In the genomic region with DNA sequence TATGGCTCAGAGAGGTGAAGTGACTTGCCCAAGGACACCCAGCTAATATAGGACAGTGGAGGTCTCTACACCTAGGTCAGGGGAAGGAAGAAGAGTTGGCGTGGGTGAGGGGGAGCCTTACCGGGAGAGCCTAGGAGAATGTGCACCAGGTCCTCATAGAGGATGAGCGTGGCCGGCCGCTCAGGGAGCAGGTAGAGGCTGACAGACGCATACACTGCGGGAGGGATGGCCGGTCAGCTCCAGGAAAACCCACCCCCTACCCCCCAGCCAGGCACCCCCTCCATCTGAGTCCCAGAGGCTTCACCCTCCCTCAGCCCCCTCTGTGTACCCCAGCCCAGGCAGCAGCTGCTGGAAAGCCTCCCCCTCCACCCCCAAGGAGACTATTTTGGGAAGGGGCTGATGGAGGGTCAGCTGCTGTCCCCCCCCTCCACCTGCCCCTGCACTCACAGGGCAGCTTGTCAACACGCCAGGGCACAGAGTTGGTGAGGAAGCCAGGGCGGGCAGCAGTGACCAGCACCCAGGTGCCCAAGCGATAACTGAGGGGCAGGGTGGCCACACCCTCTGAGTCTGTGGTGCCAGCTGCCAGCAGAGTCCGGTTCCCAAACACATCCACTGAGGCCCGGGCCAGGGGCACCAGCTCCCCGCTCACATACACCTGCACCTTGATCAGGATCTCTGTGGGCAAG, we compare ENCODE assay signal across 16 cellular contexts. TPM values are rescaled to one million over a fixed set of nuclear protein-coding genes. Genes with fewer than 3 reads are reported as not detected.
"Had no signal": no experiment of that assay in that cellular context is flagged by ENCODE, and none has a peak within 500 bp of the region (broad histone marks: within the 10 kb centered on the region; RNA-seq: fewer than 3 reads in every experiment).

No MANE protein-coding gene starts in this region.

- H3K9me3 ChIP-seq: heart left ventricle, prostate gland, right atrium auricular region, tibial artery, uterus had no signal

- H3K4me3 Mint-ChIP-seq: activated naive CD8-positive, alpha-beta T cell treated with anti-CD3 and anti-CD28 coated beads for 36 hours; activated T-helper 1 cell treated with anti-CD3 and anti-CD28 coated beads, Interleukin-12 subunit alpha, Interleukin-12 subunit beta, Interleukin-2, Interleukin-4 antibody, amounts not matched to agents 30 ng/mL and 10 ng/mL and 1 ng/mL, durations not matched to agents 14 hours and 24 hours and 36 hours; memory B cell had no signal

- H3K27ac Mint-ChIP-seq: activated naive CD8-positive, alpha-beta T cell treated with anti-CD3 and anti-CD28 coated beads for 36 hours; activated T-helper 1 cell treated with anti-CD3 and anti-CD28 coated beads, Interleukin-12 subunit alpha, Interleukin-12 subunit beta, Interleukin-2, Interleukin-4 antibody, amounts not matched to agents 30 ng/mL and 10 ng/mL and 1 ng/mL, durations not matched to agents 14 hours and 24 hours and 36 hours had no signal

- H3K27me3 ChIP-seq: right atrium auricular region, uterus had no signal

- ATAC-seq: heart left ventricle; naive thymus-derived CD8-positive, alpha-beta T cell; stimulated activated naive CD8-positive, alpha-beta T cell treated with anti-CD3 and anti-CD28 coated beads, Interleukin-15, Interleukin-2, amounts not matched to agents 100 U/mL and 50 U/mL, for 24 hours had no signal

- H3K4me1 ChIP-seq: prostate gland had no signal

- H3K27ac ChIP-seq: coronary artery, heart left ventricle, prostate gland, right atrium auricular region, tibial artery, uterus had no signal

- H3K9me3 Mint-ChIP-seq: activated naive CD8-positive, alpha-beta T cell treated with anti-CD3 and anti-CD28 coated beads for 36 hours; activated T-helper 1 cell treated with anti-CD3 and anti-CD28 coated beads, Interleukin-12 subunit alpha, Interleukin-12 subunit beta, Interleukin-2, Interleukin-4 antibody, amounts not matched to agents 30 ng/mL and 10 ng/mL and 1 ng/mL, durations not matched to agents 14 hours and 24 hours and 36 hours; memory B cell; naive thymus-derived CD8-positive, alpha-beta T cell had no signal

- DNase-seq: activated CD4-positive, alpha-beta T cell treated with anti-CD3 and anti-CD28 coated beads, Interleukin-2, amount 50 U/mL, for 48 hours; activated gamma-delta T cell treated with Interleukin-2 at 50 U/mL for 16 hours; activated naive CD8-positive, alpha-beta T cell treated with anti-CD3 and anti-CD28 coated beads for 36 hours; activated T-cell treated with anti-CD3 and anti-CD28 coated beads for 4 hours; amniotic stem cell; naive thymus-derived CD8-positive, alpha-beta T cell; stimulated activated CD4-positive, alpha-beta T cell treated with anti-CD3 and anti-CD28 coated beads, Interleukin-2, amount 100 ng/mL, for 24 hours; stimulated activated naive CD8-positive, alpha-beta T cell treated with anti-CD3 and anti-CD28 coated beads, Interleukin-15, Interleukin-2, amounts not matched to agents 100 U/mL and 50 U/mL, for 24 hours; uterus had no signal

- H3K4me3 ChIP-seq: coronary artery, heart left ventricle, prostate gland, right atrium auricular region, tibial artery, uterus had no signal

- H3K36me3 ChIP-seq: heart left ventricle, prostate gland, right atrium auricular region, tibial artery, uterus had no signal

- H3K36me3 Mint-ChIP-seq: activated naive CD8-positive, alpha-beta T cell treated with anti-CD3 and anti-CD28 coated beads for 36 hours; memory B cell; naive thymus-derived CD8-positive, alpha-beta T cell had no signal

RNA-seq across cellular contexts. Expression of gene ITGA2B, which starts 29.8 kb away (rescaled TPM):
- polyA plus RNA-seq: naive thymus-derived CD8-positive, alpha-beta T cell had no signal

RNA-seq across cellular contexts. Expression of gene RUNDC3A, which starts 51.2 kb away (rescaled TPM):
- total RNA-seq: naive thymus-derived CD8-positive, alpha-beta T cell had no signal
- polyA plus RNA-seq: naive thymus-derived CD8-positive, alpha-beta T cell had no signal
